In genomic region chr1:118990513-118991131, GRCh38 we compare ENCODE assay signal across 28 cellular contexts. TPM values are rescaled to one million over a fixed set of nuclear protein-coding genes. Genes with fewer than 3 reads are reported as not detected.
A peak's percentile ranks its signal among the peaks of the same experiment; 100 is the strongest.
DNase-seq lines count a peak whose midpoint lies in the region; ATAC-seq, FAIRE-seq and TF ChIP-seq lines count a peak whose summit lies in the region.
"Had no signal": no experiment of that assay in that cellular context is flagged by ENCODE, and none has a peak within 500 bp of the region (broad histone marks: within the 10 kb centered on the region; RNA-seq: fewer than 3 reads in every experiment).

No MANE protein-coding gene starts in this region.

- no peak for ATAC-seq in activated CD4-positive, alpha-beta T cell treated with anti-CD3 and anti-CD28 coated beads for 36 hours
- ATAC-seq in right cardiac atrium = no peak
- ATAC-seq: lower lobe of right lung; natural killer cell treated with Interleukin-12 subunit alpha and Interleukin-12 subunit beta and Interleukin-15 and Interleukin-18, amount 100 ng/mL, for 72 hours; sciatic nerve; stimulated activated memory B cell treated with anti-CD40 and anti-IgM and Interleukin-4, amounts not matched to agents 10 μg/mL and 1 μg/mL and 100 μg/mL, for 72 hours had no signal

- FAIRE-seq in H1 (lab: Jason Lieb, UNC) = no peak
- FAIRE-seq: RCC 7860 had no signal

- H3K9ac ChIP-seq in BLaER1 treated with 17β-estradiol and CSF1 and Interleukin-3, amounts not matched to agents 10 nM and 100 nM = peak overlapping the region in 8 of 11 experiments; percentile 20 to 45 (median 40); a peak in 7 of 22 replicates
- H3K9ac ChIP-seq in HUES6 (ENCODE audit: low read length) (no peak overlapping the region), H1 (replicated peaks in 1 of 4; ENCODE audit: extremely low read depth in 1 of 4, low read depth in 3 of 4, low read length in 3 of 4) (no peak overlapping the region), neural progenitor cell (no peak overlapping the region)
- H3K9ac ChIP-seq: parathyroid adenoma had no signal

- H3K27ac Mint-ChIP-seq in neural progenitor cell = no peak overlapping the region
- H3K27ac Mint-ChIP-seq in activated CD4-positive, alpha-beta T cell treated with anti-CD3 and anti-CD28 coated beads for 36 hours = no peak overlapping the region
- no peak overlapping the region for H3K27ac Mint-ChIP-seq in nephron progenitor cell
- H3K27ac Mint-ChIP-seq: natural killer cell treated with Interleukin-12 subunit alpha and Interleukin-12 subunit beta and Interleukin-15 and Interleukin-18, amount 100 ng/mL, for 72 hours; stimulated activated memory B cell treated with anti-CD40 and anti-IgM and Interleukin-4, amounts not matched to agents 10 μg/mL and 1 μg/mL and 100 μg/mL, for 72 hours had no signal

- no peak for TF ChIP-seq RAD21 in H1 (IDR thresholded peaks at IDR 0.05 in 1 of 2, conservative IDR thresholded peaks at IDR 0.05 in 1 of 2; ENCODE audit: low read depth in 2 of 2, low read length in 2 of 2)

- DNase-seq in H1 (ENCODE audit: low read depth in 1 of 2, low spot score in 2 of 2) (no peak), neural progenitor cell (ENCODE audit: low spot score) (no peak), CD1c-positive myeloid dendritic cell (ENCODE audit: extremely low spot score) (no peak), nephron progenitor cell (no peak), right cardiac atrium (no peak)
- no peak for DNase-seq in activated CD4-positive, alpha-beta T cell treated with anti-CD3 and anti-CD28 coated beads for 36 hours
- DNase-seq: ACHN; activated CD4-positive, alpha-beta T cell treated with anti-CD3 and anti-CD28 coated beads for 1 hour; Calu3; DMS79 treated with DMSO at 0.1 percent for 48 hours; KBM-7; kidney glomerular epithelial cell; lower lobe of right lung; mucosa of descending colon; NCI-H1105 treated with DMSO at 0.1 percent for 48 hours; NCI-H1930; SIG-M5; stimulated activated CD4-positive, alpha-beta T cell treated with anti-CD3 and anti-CD28 coated beads, Interleukin-4, amount 100 ng/mL, for 4 hours; SW 1271 had no signal

- no peak overlapping the region; the same call in 1 of the 2 replicates for H2AK5ac ChIP-seq in H1 (ENCODE audit: low read depth, low read length)

- no peak overlapping the region for H3K14ac ChIP-seq in H1 (ENCODE audit: insufficient read length)

- H3K4me3 ChIP-seq in BLaER1 treated with 17β-estradiol and CSF1 and Interleukin-3, amounts not matched to agents 10 nM and 100 nM = 0 out of 20 replicates have a peak overlapping the region, but pooled peaks of 4 of the 10 experiments have one; percentile 1 to 45 (median 27)
- H3K4me3 ChIP-seq in HUES6 (ENCODE audit: low read depth, low read length) (peak overlapping the region; percentile 49; the same call in 1 of the 2 replicates), H1 (ENCODE audit: extremely low read depth in 1 of 4, insufficient read depth in 2 of 4, low read depth in 3 of 4, low read length in 4 of 4) (peak overlapping the region in 1 of 4 experiments; percentile 60; a peak in 2 of 8 replicates), neural progenitor cell (no peak overlapping the region), right cardiac atrium (ENCODE audit: low read length) (no peak overlapping the region)
- H3K4me3 ChIP-seq: lower lobe of right lung, mucosa of descending colon had no signal

- no peaks in the 10 kb centered on the region for H4K20me1 ChIP-seq in BLaER1 treated with 17β-estradiol and CSF1 and Interleukin-3, amounts not matched to agents 10 nM and 100 nM
- H4K20me1 ChIP-seq in H1 (replicated peaks in 1 of 2; ENCODE audit: control insufficient read depth in 1 of 2, insufficient read depth in 2 of 2, low read length in 2 of 2) = peaks cover 8 to 20% of the 10 kb centered on the region in 2 experiments
- peaks cover 51% of the 10 kb centered on the region for H4K20me1 ChIP-seq in neural progenitor cell (ENCODE audit: low read depth)

- H3K23ac ChIP-seq in H1 (ENCODE audit: insufficient read length) = no peak overlapping the region

- H3K36me3 Mint-ChIP-seq in neural progenitor cell (no peaks in the 10 kb centered on the region), nephron progenitor cell (ENCODE audit: low read depth) (no peaks in the 10 kb centered on the region)
- H3K36me3 Mint-ChIP-seq in activated CD4-positive, alpha-beta T cell treated with anti-CD3 and anti-CD28 coated beads for 36 hours (ENCODE audit: low read depth) = peaks cover 4% of the 10 kb centered on the region
- H3K36me3 Mint-ChIP-seq: stimulated activated memory B cell treated with anti-CD40 and anti-IgM and Interleukin-4, amounts not matched to agents 10 μg/mL and 1 μg/mL and 100 μg/mL, for 72 hours had no signal

- H2BK120ac ChIP-seq in H1 (replicated peaks; ENCODE audit: low read depth, low read length) = peak overlapping the region; percentile 38

- no peaks in the 10 kb centered on the region for H3K36me3 ChIP-seq in BLaER1 treated with 17β-estradiol and CSF1 and Interleukin-3, amounts not matched to agents 10 nM and 100 nM
- no peaks in the 10 kb centered on the region for H3K36me3 ChIP-seq in HUES6 (ENCODE audit: control insufficient read depth, insufficient read depth, low read length)
- peaks cover 0 to 2% (median 0%) of the 10 kb centered on the region in 4 experiments; a peak in 1 of 8 replicates for H3K36me3 ChIP-seq in H1 (ENCODE audit: control insufficient read depth in 2 of 4, insufficient read depth in 4 of 4, low read length in 3 of 4)
- H3K36me3 ChIP-seq in neural progenitor cell = no peaks in the 10 kb centered on the region
- H3K36me3 ChIP-seq: lower lobe of right lung had no signal

- H4K5ac ChIP-seq in H1 (ENCODE audit: insufficient read length, low read depth, low read length) = no peak overlapping the region

- POLR2A ChIA-PET in H1 (lab: Charles Lee; ENCODE audit: partially characterized antibody) = interaction anchor here (1.7 to 2.7 kb wide), 2 partner anchors 10 to 16 kb away, joined by 3 to 7 read pairs; no protein-coding TSS in a partner anchor
- POLR2A ChIA-PET in activated CD4-positive, alpha-beta T cell treated with anti-CD3 and anti-CD28 coated beads for 36 hours (lab: Charles Lee) = no interaction called here

- H3K9me3 Mint-ChIP-seq in neural progenitor cell = peaks cover 5% of the 10 kb centered on the region
- H3K9me3 Mint-ChIP-seq in activated CD4-positive, alpha-beta T cell treated with anti-CD3 and anti-CD28 coated beads for 36 hours (ENCODE audit: low read depth) = peaks cover 4% of the 10 kb centered on the region
- peaks cover 5% of the 10 kb centered on the region for H3K9me3 Mint-ChIP-seq in nephron progenitor cell
- H3K9me3 Mint-ChIP-seq: natural killer cell treated with Interleukin-12 subunit alpha and Interleukin-12 subunit beta and Interleukin-15 and Interleukin-18, amount 100 ng/mL, for 72 hours had no signal

- H3K9me3 ChIP-seq in BLaER1 treated with 17β-estradiol and CSF1 and Interleukin-3, amounts not matched to agents 10 nM and 100 nM (replicated peaks in 1 of 11) = peaks cover 38 to 58% (median 51%) of the 10 kb centered on the region in 11 experiments
- H3K9me3 ChIP-seq in HUES6 (ENCODE audit: control insufficient read depth, insufficient read depth, low read depth, low read length) = no peaks in the 10 kb centered on the region
- no peaks in the 10 kb centered on the region for H3K9me3 ChIP-seq in H1 (ENCODE audit: insufficient read depth in 2 of 2, low read depth in 1 of 2, low read length in 1 of 2)
- no peaks in the 10 kb centered on the region for H3K9me3 ChIP-seq in neural progenitor cell (ENCODE audit: low read depth)
- H3K9me3 ChIP-seq in right cardiac atrium (ENCODE audit: control insufficient read depth, low read length) = no peaks in the 10 kb centered on the region
- H3K9me3 ChIP-seq: lower lobe of right lung, mucosa of descending colon had no signal

- H4K8ac ChIP-seq in H1 (ENCODE audit: extremely low read depth, insufficient read depth, low read length) = no peak overlapping the region

- peaks cover 4% of the 10 kb centered on the region; the same call in 1 of the 2 replicates for H3K23me2 ChIP-seq in H1 (ENCODE audit: low read depth, low read length)

- H3K79me1 ChIP-seq in H1 (ENCODE audit: low read depth, low read length) = no peaks in the 10 kb centered on the region

- H3K27me3 ChIP-seq in BLaER1 treated with 17β-estradiol and CSF1 and Interleukin-3, amounts not matched to agents 10 nM and 100 nM = peaks cover 0 to 18% (median 9%) of the 10 kb centered on the region in 11 experiments; a peak in 7 of 22 replicates
- H3K27me3 ChIP-seq in HUES6 (ENCODE audit: control insufficient read depth, insufficient read depth, low read length) (peaks cover 100% of the 10 kb centered on the region), H1 (replicated peaks in 1 of 4; ENCODE audit: control insufficient read depth in 3 of 4, extremely low read depth in 1 of 4, insufficient read depth in 3 of 4, low read length in 3 of 4) (peaks cover 87 to 100% (median 100%) of the 10 kb centered on the region in 4 experiments), neural progenitor cell (peaks cover 100% of the 10 kb centered on the region), right cardiac atrium (ENCODE audit: control insufficient read depth, insufficient read depth) (no peaks in the 10 kb centered on the region)

- peaks cover 94% of the 10 kb centered on the region for H3K27me3 Mint-ChIP-seq in neural progenitor cell (ENCODE audit: insufficient read depth, low read depth)
- peaks cover 84% of the 10 kb centered on the region for H3K27me3 Mint-ChIP-seq in activated CD4-positive, alpha-beta T cell treated with anti-CD3 and anti-CD28 coated beads for 36 hours
- peaks cover 100% of the 10 kb centered on the region for H3K27me3 Mint-ChIP-seq in nephron progenitor cell (ENCODE audit: low read depth, poor library complexity)

- H3K4me3 Mint-ChIP-seq in neural progenitor cell (peak overlapping the region; percentile 65), nephron progenitor cell (no peak overlapping the region)
- H3K4me3 Mint-ChIP-seq in activated CD4-positive, alpha-beta T cell treated with anti-CD3 and anti-CD28 coated beads for 36 hours = no peak overlapping the region
- H3K4me3 Mint-ChIP-seq: natural killer cell treated with Interleukin-12 subunit alpha and Interleukin-12 subunit beta and Interleukin-15 and Interleukin-18, amount 100 ng/mL, for 72 hours; stimulated activated memory B cell treated with anti-CD40 and anti-IgM and Interleukin-4, amounts not matched to agents 10 μg/mL and 1 μg/mL and 100 μg/mL, for 72 hours had no signal

- 51% methylated on average over 8 of the region's 8 CpGs; no CpG with 5 or more reads in 1 of the 2 experiments for WGBS in H1 (ENCODE audit: extremely low coverage in 1 of 2, insufficient coverage in 1 of 2, insufficient read length in 1 of 2, insufficient replicate concordance in 2 of 2, low coverage in 1 of 2, low lambda C conversion rate in 2 of 2, missing lambda C conversion rate in 1 of 2), 2 experiments
- 53% methylated on average over 8 of the region's 8 CpGs for WGBS in right cardiac atrium

- no peak overlapping the region for H4K91ac ChIP-seq in H1 (replicated peaks; ENCODE audit: insufficient read length, low read length)

- no peak for TF ChIP-seq POLR2A in H1 (IDR thresholded peaks at IDR 0.05; ENCODE audit: control extremely low read depth in 1 of 2, low read depth in 2 of 2, low read length in 2 of 2)

- peak overlapping the region; percentile 77; the same call in 1 of the 2 replicates for H2BK20ac ChIP-seq in H1 (ENCODE audit: low read length)

- CTCF ChIA-PET in H1 (lab: Charles Lee; ENCODE audit: partially characterized antibody) = interaction anchor here (1.3 to 3.0 kb wide), 6 partner anchors 12 to 767 kb away, joined by 3 to 13 read pairs (median 4); no protein-coding TSS in a partner anchor
- CTCF ChIA-PET in activated CD4-positive, alpha-beta T cell treated with anti-CD3 and anti-CD28 coated beads for 36 hours (lab: Charles Lee) = interaction anchor here (0.7 kb wide), 1 partner anchor 16 kb away, joined by 3 read pairs; no protein-coding TSS in a partner anchor

- peak overlapping the region; percentile 71 to 89 (median 81) for H3K4me2 ChIP-seq in BLaER1 treated with 17β-estradiol and CSF1 and Interleukin-3, amounts not matched to agents 10 nM and 100 nM
- peak overlapping the region; percentile 62 to 83 for H3K4me2 ChIP-seq in H1 (ENCODE audit: insufficient read depth in 1 of 2, low read depth in 2 of 2, low read length in 2 of 2)
- H3K4me2 ChIP-seq in neural progenitor cell = no peak overlapping the region

- H3K4me1 ChIP-seq in BLaER1 treated with 17β-estradiol and CSF1 and Interleukin-3, amounts not matched to agents 10 nM and 100 nM = peaks cover 14 to 22% (median 19%) of the 10 kb centered on the region in 10 experiments
- H3K4me1 ChIP-seq in HUES6 (ENCODE audit: control insufficient read depth, insufficient read depth, low read length) (peaks cover 54% of the 10 kb centered on the region), H1 (replicated peaks in 1 of 4; ENCODE audit: control insufficient read depth in 3 of 4, insufficient read depth in 4 of 4, low read length in 3 of 4) (peaks cover 13 to 51% (median 25%) of the 10 kb centered on the region in 4 experiments), neural progenitor cell (peaks cover 19% of the 10 kb centered on the region), right cardiac atrium (ENCODE audit: control insufficient read depth, insufficient read depth, low read length) (peaks cover 2% of the 10 kb centered on the region)
- H3K4me1 ChIP-seq: parathyroid adenoma had no signal

- H3K56ac ChIP-seq in H1 (replicated peaks; ENCODE audit: insufficient read length, low read depth, low read length) = no peak overlapping the region

- H2AFZ ChIP-seq in H1 (ENCODE audit: low read length) (no peak overlapping the region), neural progenitor cell (replicated peaks) (no peak overlapping the region)
- H2AFZ ChIP-seq: parathyroid adenoma had no signal

- no peak overlapping the region for H3K4ac ChIP-seq in H1 (replicated peaks; ENCODE audit: insufficient read length, low read depth, low read length)

- H3K4me1 Mint-ChIP-seq in neural progenitor cell = peaks cover 45% of the 10 kb centered on the region
- peaks cover 13% of the 10 kb centered on the region for H3K4me1 Mint-ChIP-seq in activated CD4-positive, alpha-beta T cell treated with anti-CD3 and anti-CD28 coated beads for 36 hours
- H3K4me1 Mint-ChIP-seq in nephron progenitor cell = peaks cover 73% of the 10 kb centered on the region

- no peak for TF ChIP-seq EP300 in H1 (IDR thresholded peaks at IDR 0.05; ENCODE audit: borderline replicate concordance in 1 of 2, low read depth in 2 of 2, low read length in 2 of 2)

- H3K27ac ChIP-seq in BLaER1 treated with 17β-estradiol and CSF1 and Interleukin-3, amounts not matched to agents 10 nM and 100 nM = peak overlapping the region in 3 of 11 experiments; percentile 8 to 44 (median 37); a peak in 4 of 22 replicates
- no peak overlapping the region for H3K27ac ChIP-seq in HUES6 (ENCODE audit: low read depth, low read length)
- H3K27ac ChIP-seq in H1 (ENCODE audit: low read depth, low read length) = no peak overlapping the region
- H3K27ac ChIP-seq in neural progenitor cell = no peak overlapping the region
- H3K27ac ChIP-seq in right cardiac atrium (ENCODE audit: low read length) = no peak overlapping the region
- H3K27ac ChIP-seq: C4-2B, lower lobe of right lung, parathyroid adenoma had no signal

- no peak overlapping the region for H2BK5ac ChIP-seq in H1 (ENCODE audit: low read depth, low read length)

- H2BK12ac ChIP-seq in H1 (ENCODE audit: low read depth, low read length) = 0 out of 2 replicates have a peak overlapping the region, but pooled peaks have one; percentile 95

- H3K79me2 ChIP-seq in H1 (ENCODE audit: control insufficient read depth in 1 of 2, insufficient read depth in 2 of 2, low read length in 2 of 2) (no peaks in the 10 kb centered on the region), neural progenitor cell (ENCODE audit: low read depth) (no peaks in the 10 kb centered on the region)
- H3K79me2 ChIP-seq: parathyroid adenoma had no signal

- H3K18ac ChIP-seq in H1 (ENCODE audit: extremely low read depth, low read length) = peak overlapping the region; percentile 71

- peaks cover 26% of the 10 kb centered on the region for H3F3A ChIP-seq in neural progenitor cell (ENCODE audit: low read depth)

- TF ChIP-seq CTCF in H1 (IDR thresholded peaks at IDR 0.05; ENCODE audit: control extremely low read depth in 1 of 3, insufficient read depth in 1 of 3, low read depth in 1 of 3, low read length in 3 of 3) (no peak), neural progenitor cell (IDR thresholded peaks at IDR 0.05) (no peak), nephron progenitor cell (IDR thresholded peaks at IDR 0.05) (no peak)

- intact Hi-C loops in activated CD4-positive, alpha-beta T cell treated with anti-CD3 and anti-CD28 coated beads for 36 hours (cut with DNase I, micrococcal nuclease) = loop anchor here in 1 of 2 experiments (2.0 kb wide), 1 partner anchor 14 kb away; no protein-coding TSS in a partner anchor
- intact Hi-C loops in right cardiac atrium (cut with DNase I) = no loop called here

- no peak overlapping the region for H2BK15ac ChIP-seq in H1 (ENCODE audit: low read length)

RNA-seq across cellular contexts. Expression of gene TBX15, which starts 2.5 kb away (rescaled TPM):
- 0.24 and 0.42 TPM in 2 replicates for total RNA-seq in H1 (2021; fragmentation: NEBNext Ultra II Directional; extraction: Animal tissue kit (Norgen Biotek cat#: 25700))
- polyA plus RNA-seq in H1 (2011; rRNA removed) = 0.09 and 0.14 TPM in 2 replicates
- 0.14 TPM for polyA plus RNA-seq in H1 (2011; cell fraction: cytosol; rRNA removed)
- 0.19 TPM for polyA plus RNA-seq in H1 (2011; cell fraction: nucleus; rRNA removed)
- polyA plus RNA-seq in H1 (2012, experiment 1 of 2) = 0.04 to 0.13 TPM (median 0.10 TPM) in 3 of 4 replicates, not detected in the other
- not detected for polyA plus RNA-seq in H1 (2012, experiment 2 of 2)
- polyA plus RNA-seq in H1 (2013, experiment 1 of 2) = 0.12 TPM
- 0.11 TPM for polyA plus RNA-seq in H1 (2013, experiment 2 of 2)
- polyA minus RNA-seq in H1 (2011; rRNA and poly(A)+ RNA removed) = 0.22 and 0.35 TPM in 2 replicates
- polyA minus RNA-seq in H1 (2011; cell fraction: cytosol; rRNA and poly(A)+ RNA removed) = not detected
- 0.40 TPM for polyA minus RNA-seq in H1 (2011; cell fraction: nucleus; rRNA and poly(A)+ RNA removed)
- total RNA-seq in neural progenitor cell (ENCODE audit: low replicate concordance) = 2.8 and 2.9 TPM in 2 replicates
- total RNA-seq in activated CD4-positive, alpha-beta T cell treated with anti-CD3 and anti-CD28 coated beads for 36 hours = not detected
- 1 to 10 TPM; 2.0 to 4.4 (median 2.8) TPM for total RNA-seq in right cardiac atrium
- polyA plus RNA-seq in right cardiac atrium = 1.1 TPM
- total RNA-seq: Calu3; mucosa of descending colon; natural killer cell treated with Interleukin-12 subunit alpha and Interleukin-12 subunit beta and Interleukin-15 and Interleukin-18, amount 100 ng/mL, for 72 hours; ureter had no signal

Comparison
In these comparisons a context has a peak if more than half of its experiments do, and no peak if none do; other contexts are left out.
1. H3K9ac ChIP-seq: peak in BLaER1 treated with 17β-estradiol and CSF1 and Interleukin-3, amounts not matched to agents 10 nM and 100 nM (8 of 11); none in HUES6 (single experiment), H1 (0 of 4) and neural progenitor cell (single experiment).